ENCODE assay signal across 8 cellular contexts in genomic region chr22:43848366-43849171, GRCh38. TPM values are rescaled to one million over a fixed set of nuclear protein-coding genes. Genes with fewer than 3 reads are reported as not detected.
DNase-seq lines count a peak whose midpoint lies in the region; ATAC-seq and TF ChIP-seq lines count a peak whose summit lies in the region.

No MANE protein-coding gene starts in this region.

- peak; percentile 46 for DNase-seq in DMS79 (lab: John Stamatoyannopoulos, UW)
- no peak for DNase-seq in MM.1S
- DNase-seq in astrocyte of the cerebellum (ENCODE audit: low read depth), result no peak
- peak; percentile 20 to 63 for DNase-seq in lung microvascular endothelial cell (ENCODE audit: low read depth in 2 of 2)
- DNase-seq in NOMO-1 treated with dmso at 0.1 percent for 144 hours (lab: John Stamatoyannopoulos, UW; ENCODE audit: unreplicated experiment), result no peak

- no peaks in the 10 kb centered on the region for H3K4me1 ChIP-seq in MM.1S (ENCODE audit: low read length)

- no peak overlapping the region for H3K9ac ChIP-seq in MM.1S (ENCODE audit: low read length)

- H3K9me2 ChIP-seq in MM.1S (replicated peaks; ENCODE audit: insufficient read depth, low read length), result no peaks in the 10 kb centered on the region

- H3K27ac ChIP-seq in MM.1S (ENCODE audit: low read length), result no peak overlapping the region

- ATAC-seq in GM19452 (IDR thresholded peaks at IDR 0.05; ENCODE audit: unreplicated experiment), result no peak
- ATAC-seq in HG03039 (IDR thresholded peaks at IDR 0.05; ENCODE audit: unreplicated experiment), result no peak
- ATAC-seq in GM19324 (IDR thresholded peaks at IDR 0.05; ENCODE audit: low FRiP score, unreplicated experiment), result no peak

- TF ChIP-seq CTCF in MM.1S (IDR thresholded peaks at IDR 0.05; ENCODE audit: low read length) (peak; percentile 39), astrocyte of the cerebellum (IDR thresholded peaks at IDR 0.05; ENCODE audit: low read depth, low read length, missing control alignments) (peak; percentile 65)

- H3K79me2 ChIP-seq in MM.1S (ENCODE audit: low read length), result no peaks in the 10 kb centered on the region

- no peak overlapping the region for H3K4me2 ChIP-seq in MM.1S (ENCODE audit: low read depth, low read length)

- H3K4me3 ChIP-seq in MM.1S (ENCODE audit: low read length), result no peak overlapping the region
- no peak overlapping the region for H3K4me3 ChIP-seq in astrocyte of the cerebellum (ENCODE audit: low read depth, low read length)

- no peaks in the 10 kb centered on the region for H3K9me3 ChIP-seq in MM.1S (replicated peaks; ENCODE audit: insufficient read depth, low read length)

- H3K36me3 ChIP-seq in MM.1S (replicated peaks; ENCODE audit: insufficient read depth, low read length), result no peaks in the 10 kb centered on the region

- H4K20me1 ChIP-seq in MM.1S (ENCODE audit: insufficient read depth, low read length), result no peaks in the 10 kb centered on the region

- peaks cover 96% of the 10 kb centered on the region for H3K27me3 ChIP-seq in MM.1S (replicated peaks; ENCODE audit: insufficient read depth, low read length)

- in situ Hi-C loops in astrocyte of the cerebellum (cut with HindIII; ENCODE audit: low sequenced_read_pairs), result loop anchor here (5.0 kb wide), 1 partner anchor 39 kb away; no protein-coding TSS in a partner anchor

- no peaks in the 10 kb centered on the region for H3F3A ChIP-seq in MM.1S (ENCODE audit: insufficient read depth, low read length)

- H2AFZ ChIP-seq in MM.1S (ENCODE audit: low read length), result no peak overlapping the region

RNA-seq across cellular contexts. Expression of gene SULT4A1, which starts 13.7 kb away (rescaled TPM):
- 0.22 TPM in 1 of 2 replicates, not detected in the other for total RNA-seq in lung microvascular endothelial cell

RNA-seq across cellular contexts. Expression of gene EFCAB6, which starts 36.5 kb away (rescaled TPM):
- 0.20 and 0.22 TPM in 2 replicates for total RNA-seq in lung microvascular endothelial cell

RNA-seq across cellular contexts. Expression of gene PNPLA5, which starts 43.2 kb away (rescaled TPM):
- total RNA-seq in lung microvascular endothelial cell, result not detected in 2 replicates

Comparison
In these comparisons a context has a peak if more than half of its experiments do, and no peak if none do; other contexts are left out.
1. DNase-seq: peak in DMS79 (single experiment) and lung microvascular endothelial cell (2 of 2); none in MM.1S (single experiment), astrocyte of the cerebellum (single experiment) and NOMO-1 treated with dmso at 0.1 percent for 144 hours (single experiment).